Comparison of ENCODE assay signal across 9 cellular contexts in the genomic region with DNA sequence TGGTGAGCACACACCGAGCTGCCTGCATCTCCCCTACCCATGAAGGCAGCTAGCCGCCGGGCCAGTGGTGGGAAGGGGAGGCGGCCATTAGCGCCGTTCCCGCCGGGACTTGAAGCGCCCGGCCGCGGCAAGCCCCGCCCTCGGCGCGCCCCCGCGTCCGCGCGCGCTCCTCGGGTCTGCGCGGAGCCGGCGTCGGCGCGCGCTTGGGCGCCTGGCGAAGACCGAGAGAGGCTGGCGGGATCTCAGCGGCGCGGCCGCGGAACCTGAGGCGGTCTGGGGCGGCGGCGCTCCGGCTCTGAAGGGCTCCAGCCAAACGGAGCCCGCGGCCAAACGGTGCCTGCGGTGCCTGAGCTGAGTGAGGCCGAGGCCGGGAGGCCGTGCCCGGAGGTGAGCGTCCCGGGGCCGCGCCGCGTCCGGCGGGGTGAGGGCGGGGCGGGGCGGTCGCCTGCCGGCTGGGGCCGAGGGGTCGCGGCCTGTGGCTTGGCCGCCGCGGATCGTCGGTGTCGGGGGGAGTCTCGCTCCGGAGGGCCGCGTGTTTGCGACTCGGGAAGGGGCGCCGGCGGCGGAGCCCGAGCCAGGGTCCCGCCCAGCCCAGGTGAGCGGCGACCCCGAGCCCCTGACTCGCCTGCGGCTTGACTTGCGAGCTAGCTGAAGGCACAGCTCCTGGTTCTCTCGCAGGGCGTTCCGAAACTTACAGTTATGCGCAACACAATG. TPM values are rescaled to one million over a fixed set of nuclear protein-coding genes. Genes with fewer than 3 reads are reported as not detected.
A peak's percentile ranks its signal among the peaks of the same experiment; 100 is the strongest.
DNase-seq lines count a peak whose midpoint lies in the region; ATAC-seq, FAIRE-seq and TF ChIP-seq lines count a peak whose summit lies in the region.
"Had no signal": no experiment of that assay in that cellular context is flagged by ENCODE, and none has a peak within 500 bp of the region (broad histone marks: within the 10 kb centered on the region; RNA-seq: fewer than 3 reads in every experiment).

Gene UBXN2A, plus strand, starts transcription at position 202 of the 714 bp plus-strand sequence. CDS start 17,852 bp downstream, outside the sequence.

- H3K36me3 ChIP-seq in lung (ENCODE audit: control insufficient read depth in 2 of 2, insufficient read depth in 2 of 2, low read length in 2 of 2): no peaks in the 10 kb centered on the region

- H3K4me1 ChIP-seq in lung (ENCODE audit: control insufficient read depth in 2 of 2, insufficient read depth in 2 of 2, low read length in 2 of 2): peaks cover 3 to 7% of the 10 kb centered on the region in 2 donors

- H3K27ac ChIP-seq in C4-2B (peak within 1 kb of the TSS; percentile 78), lung (ENCODE audit: low read depth in 1 of 2, low read length in 1 of 2) (peak within 1 kb of the TSS; percentile 94 to 96)

- POLR2A ChIA-PET in activated CD4-positive, alpha-beta memory T cell treated with anti-CD3 and anti-CD28 coated beads for 36 hours (lab: Charles Lee): interaction anchor here (0.6 to 5.8 kb wide), 8 partner anchors 8 to 143 kb away, joined by 3 to 116 read pairs (median 4); partner anchors contain the start of genes ATAD2B and WDCP

- DNase-seq in GM19239 (ENCODE audit: insufficient read length, low spot score) (peak; percentile 81), NCI-H748 treated with DMSO at 0.1 percent for 48 hours (lab: John Stamatoyannopoulos, UW) (peak; percentile 59), lung (ENCODE audit: low spot score) (peak; percentile 69)
- DNase-seq in activated CD4-positive, alpha-beta memory T cell treated with anti-CD3 and anti-CD28 coated beads for 36 hours: peak; percentile 79
- peak; percentile 61 for DNase-seq in effector CD4-positive, alpha-beta T cell
- DNase-seq in stimulated activated CD4-positive, alpha-beta T cell treated with anti-CD3 and anti-CD28 coated beads, TNF-alpha, amount 100 ng/mL, for 24 hours (ENCODE audit: low read depth in 3 of 3): peak; percentile 50 to 68 (median 55)

- peak within 1 kb of the TSS; percentile 92 for H3K4me3 ChIP-seq in lung

- 0% methylated on average over 74 to 98 of the region's 98 CpGs for WGBS in lung, 2 donors

- intact Hi-C loops in activated CD4-positive, alpha-beta memory T cell treated with anti-CD3 and anti-CD28 coated beads for 36 hours (cut with micrococcal nuclease): loop anchor here (1.0 to 5.0 kb wide), 4 partner anchors 13 to 136 kb away; partner anchors contain the start of genes ATAD2B, SF3B6 and WDCP

- CTCF ChIA-PET in activated CD4-positive, alpha-beta memory T cell treated with anti-CD3 and anti-CD28 coated beads for 36 hours (lab: Charles Lee): interaction anchor here (0.6 to 4.3 kb wide), 5 partner anchors 13 to 144 kb away, joined by 3 to 57 read pairs (median 3); partner anchors contain the start of genes ATAD2B, SF3B6 and TP53I3

- H3K27ac Mint-ChIP-seq in activated CD4-positive, alpha-beta memory T cell treated with anti-CD3 and anti-CD28 coated beads for 36 hours: peak within 1 kb of the TSS; percentile 82

- H3K4me1 Mint-ChIP-seq in activated CD4-positive, alpha-beta memory T cell treated with anti-CD3 and anti-CD28 coated beads for 36 hours (ENCODE audit: low read depth): peaks cover 20% of the 10 kb centered on the region

- no peaks in the 10 kb centered on the region for H3K27me3 ChIP-seq in lung (ENCODE audit: control insufficient read depth, insufficient read depth)

- H3K27me3 Mint-ChIP-seq in activated CD4-positive, alpha-beta memory T cell treated with anti-CD3 and anti-CD28 coated beads for 36 hours: peaks cover 5% of the 10 kb centered on the region

- peak; percentile 71 for FAIRE-seq in GM19239 (lab: Jason Lieb, UNC)
- FAIRE-seq: islet of Langerhans had no signal

- TF ChIP-seq CTCF in C4-2B (conservative IDR thresholded peaks at IDR 0.05) (no peak), lung (IDR thresholded peaks at IDR 0.05; ENCODE audit: control extremely low read depth, extremely low read depth) (no peak)

- no peaks in the 10 kb centered on the region for H3K9me3 Mint-ChIP-seq in activated CD4-positive, alpha-beta memory T cell treated with anti-CD3 and anti-CD28 coated beads for 36 hours

- no peaks in the 10 kb centered on the region for H3K9me3 ChIP-seq in lung (ENCODE audit: control insufficient read depth in 2 of 2, insufficient read depth in 1 of 2, low read length in 1 of 2)

- H3K36me3 Mint-ChIP-seq in activated CD4-positive, alpha-beta memory T cell treated with anti-CD3 and anti-CD28 coated beads for 36 hours: peaks cover 2% of the 10 kb centered on the region

- peak; percentile 83 for ATAC-seq in HG03432 (IDR thresholded peaks at IDR 0.05; ENCODE audit: unreplicated experiment)
- ATAC-seq in lung (ENCODE audit: insufficient read depth, low FRiP score): peak; percentile 96

- peak within 1 kb of the TSS; percentile 86 for H3K4me3 Mint-ChIP-seq in activated CD4-positive, alpha-beta memory T cell treated with anti-CD3 and anti-CD28 coated beads for 36 hours

RNA-seq across cellular contexts. Expression of gene UBXN2A, which starts in this region (rescaled TPM):
- total RNA-seq in activated CD4-positive, alpha-beta memory T cell treated with anti-CD3 and anti-CD28 coated beads for 36 hours: 10 to 100 TPM; 11.8 to 12.2 TPM
- total RNA-seq in lung: 10 to 100 TPM; 10.2 to 23.3 TPM
- polyA plus RNA-seq in lung: 1 to 10 TPM; 4.7 to 6.0 TPM

Comparison
In these comparisons a context has a peak if more than half of its experiments do, and no peak if none do; other contexts are left out.
1. Peak in every context shown above with its lines: DNase-seq, ATAC-seq, H3K4me3 ChIP-seq and H3K27ac ChIP-seq.